7 cellular contexts compared by ENCODE assay signal in the genomic region with DNA sequence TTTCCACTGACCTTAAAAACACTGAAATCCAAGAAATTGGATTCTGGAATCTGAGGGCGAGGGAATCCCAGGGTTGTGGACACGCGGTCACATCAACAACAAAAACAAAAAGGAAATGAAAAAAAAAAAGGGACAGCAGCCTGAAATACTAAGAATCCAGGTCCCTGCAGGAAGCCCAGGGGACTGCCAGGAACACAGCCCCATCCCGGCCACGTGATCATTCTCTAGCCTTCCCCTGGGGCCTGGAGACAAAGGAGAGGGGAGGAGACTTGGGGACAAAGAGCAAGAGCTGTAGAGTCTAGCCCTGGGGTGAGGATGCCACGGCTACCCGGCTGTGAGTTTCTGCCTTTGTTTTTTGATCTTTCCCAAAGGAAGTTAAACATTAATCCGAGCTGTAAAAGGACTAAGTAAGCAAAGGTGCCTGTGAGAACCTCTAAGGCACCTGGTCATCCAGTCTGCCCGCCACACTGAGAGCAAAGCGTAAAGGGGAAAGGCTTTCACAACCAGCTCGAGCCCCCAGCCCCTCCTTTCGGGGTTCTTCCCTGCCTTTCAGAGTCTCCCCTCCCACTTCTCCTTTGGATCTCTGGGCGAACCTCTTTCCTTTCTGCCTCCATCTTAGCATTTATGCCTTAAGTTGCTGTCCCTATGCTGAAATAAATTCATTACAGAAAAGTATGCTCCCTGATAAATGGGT. TPM values are rescaled to one million over a fixed set of nuclear protein-coding genes. Genes with fewer than 3 reads are reported as not detected.
DNase-seq lines count a peak whose midpoint lies in the region; ATAC-seq, FAIRE-seq and TF ChIP-seq lines count a peak whose summit lies in the region.

No MANE protein-coding gene starts in this region.

- peak overlapping the region; percentile 80 for H2AFZ ChIP-seq in endothelial cell of umbilical vein (ENCODE audit: low read depth, low read length)

- peak overlapping the region; percentile 82 for H3K4me2 ChIP-seq in endothelial cell of umbilical vein (ENCODE audit: insufficient read depth, low read length)

- peaks cover 15% of the 10 kb centered on the region for H3K4me1 ChIP-seq in endothelial cell of umbilical vein (ENCODE audit: control insufficient read depth, extremely low read depth, insufficient read depth, low read length)

- BruUV-seq in endothelial cell of umbilical vein (replicated peaks; lab: Mats Ljungman, UMichigan), result TSS peak; percentile 96

- peak overlapping the region; percentile 93 for H3K9ac ChIP-seq in endothelial cell of umbilical vein (replicated peaks; ENCODE audit: extremely low read depth, insufficient read depth, low read length)

- no peaks in the 10 kb centered on the region for H4K20me1 ChIP-seq in endothelial cell of umbilical vein (replicated peaks; ENCODE audit: control insufficient read depth, extremely low read depth, insufficient read depth, low read length)

- TF ChIP-seq POLR2A in endothelial cell of umbilical vein (IDR thresholded peaks at IDR 0.05; ENCODE audit: low read depth, low read length), result peak; percentile 91

- POLR2A ChIA-PET in endothelial cell of umbilical vein (lab: Charles Lee), result interaction anchor here (0.5 to 1.4 kb wide), 5 partner anchors 10 to 1137 kb away, joined by 3 to 7 read pairs (median 5); no protein-coding TSS in a partner anchor

- H3K4me3 ChIP-seq in endothelial cell of umbilical vein (replicated peaks in 1 of 3; ENCODE audit: insufficient read depth in 1 of 3, low read depth in 1 of 3, low read length in 3 of 3), result peak overlapping the region; percentile 43 to 70 (median 63)

- dilution Hi-C loops in endothelial cell of umbilical vein (cut with MboI; ENCODE audit: extremely low pct_ligation_motif_present, low sequenced_read_pairs), result no loop called here

- peak in 1 of 2 donors; percentile 16 for TF ChIP-seq CTCF in endothelial cell of umbilical vein (IDR thresholded peaks at IDR 0.05; ENCODE audit: extremely low read depth in 1 of 2, insufficient read depth in 1 of 2, low read depth in 1 of 2, low read length in 2 of 2)

- FAIRE-seq in HTR-8/SVneo (lab: Jason Lieb, UNC), result no peak
- FAIRE-seq in endothelial cell of umbilical vein (lab: Jason Lieb, UNC), result peak; percentile 88

- CTCF ChIA-PET in endothelial cell of umbilical vein (lab: Charles Lee), result interaction anchor here (0.8 to 5.8 kb wide), 8 partner anchors 9 to 422 kb away, joined by 3 to 58 read pairs (median 8); partner anchors contain the start of gene MSH2

- no peaks in the 10 kb centered on the region for H3K79me2 ChIP-seq in endothelial cell of umbilical vein (ENCODE audit: control insufficient read depth, insufficient read depth, low read length)

- peaks cover 0 to 2% of the 10 kb centered on the region in 2 experiments for H3K36me3 ChIP-seq in endothelial cell of umbilical vein (ENCODE audit: control insufficient read depth in 2 of 2, extremely low read depth in 1 of 2, insufficient read depth in 2 of 2, low read length in 2 of 2)

- no peaks in the 10 kb centered on the region for H3K9me1 ChIP-seq in endothelial cell of umbilical vein (replicated peaks; ENCODE audit: control insufficient read depth, extremely low read depth, insufficient read depth, low read length)

- DNase-seq in HTR-8/SVneo (ENCODE audit: insufficient read length, low spot score) (peak; percentile 84), OCI-M1 (lab: John Stamatoyannopoulos, UW) (peak; percentile 85), endothelial cell of umbilical vein (ENCODE audit: low read depth, low spot score) (peak; percentile 93), lung microvascular endothelial cell (ENCODE audit: low read depth in 2 of 2) (peak; percentile 76 to 89), ureter (ENCODE audit: low spot score) (peak; percentile 81)
- no peak for DNase-seq in activated naive CD4-positive, alpha-beta T cell treated with Interleukin-2 at 50 U/mL for 16 hours

- H3K27ac ChIP-seq in endothelial cell of umbilical vein (ENCODE audit: insufficient read depth, low read depth, low read length), result peak overlapping the region; percentile 84

- no peaks in the 10 kb centered on the region for H3K9me3 ChIP-seq in endothelial cell of umbilical vein (replicated peaks; ENCODE audit: control insufficient read depth, insufficient read depth, low read length)

- intact Hi-C loops in endothelial cell of umbilical vein (cut with micrococcal nuclease), result loop anchor here (1.0 kb wide), 1 partner anchor 9 kb away; no protein-coding TSS in a partner anchor

- no peaks in the 10 kb centered on the region for H3K27me3 ChIP-seq in endothelial cell of umbilical vein (ENCODE audit: control insufficient read depth in 2 of 2, insufficient read depth in 2 of 2, low read length in 2 of 2)

- ATAC-seq in HG02981 (IDR thresholded peaks at IDR 0.05; ENCODE audit: unreplicated experiment), result no peak

TF ChIP-seq in endothelial cell of umbilical vein, 7 proteins besides CTCF, POLR2A, EP300 and RAD21:
- TF ChIP-seq GATA2 (IDR thresholded peaks at IDR 0.05; ENCODE audit: insufficient read depth, insufficient read length, low read depth, low read length), result no peak
- TF ChIP-seq EZH2 (IDR thresholded peaks at IDR 0.05; ENCODE audit: borderline replicate concordance, low read depth, low read length, severe bottlenecking), result no peak
- TF ChIP-seq MAX (IDR thresholded peaks at IDR 0.05; ENCODE audit: insufficient read depth, insufficient read length), result peak; percentile 88
- TF ChIP-seq FOS (IDR thresholded peaks at IDR 0.05; ENCODE audit: borderline replicate concordance, insufficient read depth, low read length), result no peak
- TF ChIP-seq MYC (IDR thresholded peaks at IDR 0.05; ENCODE audit: low read depth, low read length), result no peak
- TF ChIP-seq JUN (IDR thresholded peaks at IDR 0.05; ENCODE audit: borderline replicate concordance, insufficient read depth, insufficient read length, low read depth), result no peak
- peak; percentile 91 for TF ChIP-seq POLR2AphosphoS5 (IDR thresholded peaks at IDR 0.05; ENCODE audit: insufficient read depth, low read depth, low read length)

RNA-seq across cellular contexts. Expression of gene EPCAM, which starts 24.1 kb away (rescaled TPM):
- total RNA-seq in endothelial cell of umbilical vein, result 0.18 TPM in 1 of 2 replicates, not detected in the other
- 0.08 and 0.15 TPM in 2 replicates for polyA plus RNA-seq in endothelial cell of umbilical vein
- 0.10 and 0.27 TPM in 2 replicates for polyA plus RNA-seq in endothelial cell of umbilical vein (2011; cell fraction: cytosol; rRNA removed)
- 0.22 and 0.24 TPM in 2 replicates for polyA plus RNA-seq in endothelial cell of umbilical vein (2011; cell fraction: nucleus; rRNA removed)
- 0.17 and 0.30 TPM in 2 replicates for polyA plus RNA-seq in endothelial cell of umbilical vein (2012)
- 2.0 TPM in 1 of 2 replicates, not detected in the other for polyA minus RNA-seq in endothelial cell of umbilical vein
- 2.3 TPM for polyA minus RNA-seq in endothelial cell of umbilical vein (2011; cell fraction: cytosol; rRNA and poly(A)+ RNA removed)
- 0.67 TPM in 1 of 2 replicates, not detected in the other for polyA minus RNA-seq in endothelial cell of umbilical vein (2011; cell fraction: nucleus; rRNA and poly(A)+ RNA removed)
- 0.20 and 0.22 TPM in 2 replicates for total RNA-seq in lung microvascular endothelial cell
- 59.9 TPM for total RNA-seq in ureter

RNA-seq across cellular contexts. Expression of gene MSH2, which starts 57.9 kb away (rescaled TPM):
- total RNA-seq in endothelial cell of umbilical vein (28.0 and 30.5 TPM in 2 replicates), lung microvascular endothelial cell (21.8 and 22.6 TPM in 2 replicates), ureter (18.6 TPM)
- 6.5 and 9.7 TPM in 2 replicates for polyA plus RNA-seq in endothelial cell of umbilical vein
- polyA plus RNA-seq in endothelial cell of umbilical vein (2011; cell fraction: cytosol; rRNA removed), result 15.3 and 15.8 TPM in 2 replicates
- 13.5 and 18.7 TPM in 2 replicates for polyA plus RNA-seq in endothelial cell of umbilical vein (2011; cell fraction: nucleus; rRNA removed)
- 23.3 and 31.7 TPM in 2 replicates for polyA plus RNA-seq in endothelial cell of umbilical vein (2012)
- polyA minus RNA-seq in endothelial cell of umbilical vein, result 13.1 and 13.6 TPM in 2 replicates
- 35.2 TPM for polyA minus RNA-seq in endothelial cell of umbilical vein (2011; cell fraction: cytosol; rRNA and poly(A)+ RNA removed)
- polyA minus RNA-seq in endothelial cell of umbilical vein (2011; cell fraction: nucleus; rRNA and poly(A)+ RNA removed), result 9.4 and 12.7 TPM in 2 replicates

Comparison
In these comparisons a context has a peak if more than half of its experiments do, and no peak if none do; other contexts are left out.
1. RNA of gene EPCAM, which starts 24.1 kb away (total RNA-seq): 59.9 TPM in ureter (single experiment); 0.20 to 0.22 TPM in lung microvascular endothelial cell and 0.18 TPM in endothelial cell of umbilical vein; every median in the first group is over 10 times any median in the second.